23 cellular contexts compared by ENCODE assay signal in genomic region chr16:85089485-85089884, GRCh38. TPM values are rescaled to one million over a fixed set of nuclear protein-coding genes. Genes with fewer than 3 reads are reported as not detected.
DNase-seq lines count a peak whose midpoint lies in the region; ATAC-seq and TF ChIP-seq lines count a peak whose summit lies in the region.
"Had no signal": no experiment of that assay in that cellular context is flagged by ENCODE, and none has a peak within 500 bp of the region (broad histone marks: within the 10 kb centered on the region; RNA-seq: fewer than 3 reads in every experiment).

No MANE protein-coding gene starts in this region.

- H3K18ac ChIP-seq in neuronal stem cell (ENCODE audit: low read length) = no peak overlapping the region

- H3K4me3 ChIP-seq in AG10803 (ENCODE audit: low read length) (no peak overlapping the region), neuronal stem cell (ENCODE audit: low read length in 2 of 2) (no peak overlapping the region), tibial nerve (no peak overlapping the region)
- H3K4me3 ChIP-seq: SJSA1 had no signal

- DNase-seq in AG10803 (ENCODE audit: low read depth) = peak; percentile 54
- peak; percentile 54 for DNase-seq in RPMI7951 (ENCODE audit: low read depth)
- peak; percentile 31 for DNase-seq in epithelial cell of prostate (ENCODE audit: low read depth, low spot score)
- DNase-seq in neuronal stem cell (ENCODE audit: low spot score) = no peak
- no peak for DNase-seq in tibial nerve (ENCODE audit: low spot score in 2 of 2)
- DNase-seq in GM10248 (ENCODE audit: extremely low spot score) = no peak
- DNase-seq: activated CD4-positive, CD25-positive, alpha-beta regulatory T cell; activated naive CD8-positive, alpha-beta T cell treated with anti-CD3 and anti-CD28 coated beads for 36 hours; central memory CD4-positive, alpha-beta T cell; HCEC 1CT; hypothalamus; kidney glomerular epithelial cell; NCI-H1092 treated with DMSO at 0.1 percent for 48 hours; NCI-H510A treated with DMSO at 0.1 percent for 48 hours; stimulated activated CD4-positive, alpha-beta T cell treated with anti-CD3 and anti-CD28 coated beads, Interleukin-15, amount 100 ng/mL, for 24 hours; stimulated activated naive CD4-positive, alpha-beta T cell treated with Interleukin-2 at 50 U/mL for 16 hours had no signal

- H2BK12ac ChIP-seq in neuronal stem cell (ENCODE audit: low read length) = no peak overlapping the region

- H3K4me1 ChIP-seq in neuronal stem cell (ENCODE audit: control insufficient read depth in 2 of 2, insufficient read depth in 1 of 2, low read depth in 1 of 2, low read length in 2 of 2) (peaks cover 3 to 26% of the 10 kb centered on the region in 2 donors), tibial nerve (peaks cover 0 to 14% (median 0%) of the 10 kb centered on the region in 4 donors)
- H3K4me1 ChIP-seq: SJSA1 had no signal

- TF ChIP-seq POLR2A in tibial nerve (IDR thresholded peaks at IDR 0.05) = no peak

- H3K27ac ChIP-seq in epithelial cell of prostate = no peak overlapping the region
- H3K27ac ChIP-seq in neuronal stem cell (replicated peaks; ENCODE audit: low read length) = no peak overlapping the region
- no peak overlapping the region for H3K27ac ChIP-seq in tibial nerve
- H3K27ac ChIP-seq: KMS-11, SJSA1 had no signal

- H3K23ac ChIP-seq in neuronal stem cell (ENCODE audit: low read depth, low read length, poor library complexity) = no peak overlapping the region

- H3K36me3 ChIP-seq in neuronal stem cell (replicated peaks in 1 of 2; ENCODE audit: control insufficient read depth in 2 of 2, insufficient read depth in 2 of 2, low read length in 2 of 2) (no peaks in the 10 kb centered on the region), tibial nerve (peaks cover 0 to 26% (median 0%) of the 10 kb centered on the region in 3 donors)
- H3K36me3 ChIP-seq: SJSA1 had no signal

- no peak overlapping the region for H2AFZ ChIP-seq in neuronal stem cell (ENCODE audit: low read length)

- H4K8ac ChIP-seq in neuronal stem cell (ENCODE audit: low read depth, low read length) = no peak overlapping the region

- no peak overlapping the region for H2BK15ac ChIP-seq in neuronal stem cell (ENCODE audit: low read length)

- H3K9me3 ChIP-seq in neuronal stem cell (replicated peaks in 1 of 2; ENCODE audit: control insufficient read depth in 2 of 2, insufficient read depth in 1 of 2, low read depth in 1 of 2, low read length in 2 of 2) (no peaks in the 10 kb centered on the region), tibial nerve (no peaks in the 10 kb centered on the region)
- H3K9me3 ChIP-seq: SJSA1 had no signal

- H2AK5ac ChIP-seq in neuronal stem cell (ENCODE audit: low read depth, low read length) = no peak overlapping the region

- CTCF ChIA-PET in GM10248 (lab: Yijun Ruan, JAX) = no interaction called here

- TF ChIP-seq EP300 in tibial nerve (IDR thresholded peaks at IDR 0.05) = no peak

- H3K4ac ChIP-seq in neuronal stem cell (ENCODE audit: low read length) = no peak overlapping the region

- H3K14ac ChIP-seq in neuronal stem cell (ENCODE audit: low read length) = peak overlapping the region; percentile 67

- WGBS in neuronal stem cell (ENCODE audit: extremely low coverage in 2 of 2, insufficient read length in 2 of 2, insufficient replicate concordance in 1 of 2), 2 donors = no CpG with 5 or more reads among the region's 16 CpGs
- 69 to 75% methylated on average over 15 to 16 of the region's 16 CpGs for WGBS in tibial nerve, 2 donors

- no peak for ATAC-seq in HG02623 (IDR thresholded peaks at IDR 0.05; ENCODE audit: unreplicated experiment)
- ATAC-seq in HG03097 (IDR thresholded peaks at IDR 0.05; ENCODE audit: low FRiP score, unreplicated experiment) = no peak

- no peaks in the 10 kb centered on the region for H3K79me1 ChIP-seq in neuronal stem cell (ENCODE audit: low read depth, low read length)

- POLR2A ChIA-PET in GM10248 (lab: Yijun Ruan, JAX) = no interaction called here

- peaks cover 0 to 4% (median 0%) of the 10 kb centered on the region in 3 experiments for H3K27me3 ChIP-seq in neuronal stem cell (ENCODE audit: control insufficient read depth in 3 of 3, insufficient read depth in 3 of 3, low read depth in 1 of 3, low read length in 3 of 3)
- no peaks in the 10 kb centered on the region for H3K27me3 ChIP-seq in tibial nerve

- no peak overlapping the region for H4K91ac ChIP-seq in neuronal stem cell (ENCODE audit: low read depth, low read length, poor library complexity)

- no peak overlapping the region for H2BK5ac ChIP-seq in neuronal stem cell (ENCODE audit: low read length)

- TF ChIP-seq CTCF in AG10803 (conservative IDR thresholded peaks at IDR 0.05; ENCODE audit: low read length) (no peak), tibial nerve (IDR thresholded peaks at IDR 0.05) (no peak), GM10248 (IDR thresholded peaks at IDR 0.05; ENCODE audit: control extremely low read depth, extremely low read depth, low read depth, missing control alignments) (no peak)

- H2BK120ac ChIP-seq in neuronal stem cell (ENCODE audit: low read depth, low read length) = no peak overlapping the region

- H3K9ac ChIP-seq in neuronal stem cell (ENCODE audit: low read depth, low read length, poor library complexity) = no peak overlapping the region
- H3K9ac ChIP-seq: KMS-11 had no signal

- H3K4me2 ChIP-seq in neuronal stem cell (ENCODE audit: insufficient read depth, low read length, poor library complexity, severe bottlenecking) = no peak overlapping the region
- H3K4me2 ChIP-seq: KMS-11 had no signal

RNA-seq across cellular contexts. Expression of gene CIBAR2, which starts 22.8 kb away (rescaled TPM):
- total RNA-seq in RPMI7951 (2014; rRNA removed; shearing (Covaris generic)) = not detected in 2 replicates
- polyA plus RNA-seq in neuronal stem cell (2013, experiment 1 of 2) = 0.45 TPM
- 0.51 TPM for polyA plus RNA-seq in neuronal stem cell (2013, experiment 2 of 2)
- not detected for total RNA-seq in tibial nerve
- total RNA-seq: activated naive CD8-positive, alpha-beta T cell treated with anti-CD3 and anti-CD28 coated beads for 36 hours; neural crest cell; T-helper 2 cell treated with Interferon-gamma antibody and Interleukin-4, amounts not matched to agents 100 ng/mL and 5 ng/mL, for 36 hours; urinary bladder had no signal
- polyA plus RNA-seq: urinary bladder had no signal

Comparison
In these comparisons a context has a peak if more than half of its experiments do, and no peak if none do; other contexts are left out.
1. DNase-seq: peak in AG10803 (single experiment), RPMI7951 (single experiment) and epithelial cell of prostate (single experiment); none in neuronal stem cell (single experiment), tibial nerve (0 of 2) and GM10248 (single experiment).